ENCODE assay signal across 23 cellular contexts in the genomic region with DNA sequence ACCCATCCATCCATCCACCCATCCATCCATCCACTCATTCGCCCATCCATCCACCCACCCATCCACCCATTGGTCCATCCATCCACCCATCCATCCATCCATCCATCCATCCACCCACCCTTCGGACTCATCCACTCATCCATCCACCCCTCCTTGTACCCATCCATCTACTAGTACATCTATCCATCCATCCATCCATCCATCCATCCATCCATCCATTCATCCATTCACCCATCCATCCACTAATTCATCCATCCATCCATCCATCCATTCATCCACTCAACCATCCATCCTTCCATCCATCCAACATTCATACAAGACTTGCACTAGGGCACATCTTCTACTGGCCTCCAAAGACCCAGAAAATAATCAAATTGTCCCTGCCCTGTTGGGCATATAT. TPM values are rescaled to one million over a fixed set of nuclear protein-coding genes. Genes with fewer than 3 reads are reported as not detected.
DNase-seq lines count a peak whose midpoint lies in the region; ATAC-seq, FAIRE-seq and TF ChIP-seq lines count a peak whose summit lies in the region.
"Had no signal": no experiment of that assay in that cellular context is flagged by ENCODE, and none has a peak within 500 bp of the region (broad histone marks: within the 10 kb centered on the region; RNA-seq: fewer than 3 reads in every experiment).

No MANE protein-coding gene starts in this region.

- H3K9ac ChIP-seq in K562 (ENCODE audit: insufficient read depth in 1 of 2, low read depth in 2 of 2, low read length in 2 of 2) = no peak overlapping the region

- TF ChIP-seq EP300 in K562 (IDR thresholded peaks at IDR 0.05; ENCODE audit: low read length) = no peak

- H3K27me3 ChIP-seq in K562 (ENCODE audit: control insufficient read depth in 2 of 2, insufficient read depth in 2 of 2, low read length in 2 of 2) = no peaks in the 10 kb centered on the region

- H3K27ac ChIP-seq in HEK293 (ENCODE audit: extremely low read depth, low read depth, low read length) = no peak overlapping the region
- no peak overlapping the region for H3K27ac ChIP-seq in K562 (ENCODE audit: extremely low read depth, low read depth, low read length)
- H3K27ac ChIP-seq: C4-2B had no signal

- H3K36me3 ChIP-seq in HEK293 (ENCODE audit: control insufficient read depth in 2 of 2, insufficient read depth in 1 of 2, low read length in 2 of 2) (no peaks in the 10 kb centered on the region), K562 (ENCODE audit: control insufficient read depth, insufficient read depth, low read length) (no peaks in the 10 kb centered on the region; the same call in 2 of the 3 replicates)
- H3K36me3 ChIP-seq: BLaER1 treated with 17β-estradiol and CSF1 and Interleukin-3, amounts not matched to agents 10 nM and 100 nM had no signal

- H4K20me1 ChIP-seq in K562 (replicated peaks; ENCODE audit: control insufficient read depth, insufficient read depth, low read length) = peaks cover 12% of the 10 kb centered on the region
- H4K20me1 ChIP-seq: BLaER1 treated with 17β-estradiol and CSF1 and Interleukin-3, amounts not matched to agents 10 nM and 100 nM had no signal

- no peak overlapping the region for H3K4me2 ChIP-seq in K562 (ENCODE audit: insufficient read depth, low read length)

- no peaks in the 10 kb centered on the region for H3K9me3 ChIP-seq in HEK293 (ENCODE audit: control insufficient read depth, insufficient read depth, low read depth, low read length)
- H3K9me3 ChIP-seq in K562 (replicated peaks; ENCODE audit: control insufficient read depth, insufficient read depth, low read depth, low read length) = no peaks in the 10 kb centered on the region
- H3K9me3 ChIP-seq: Caco-2 had no signal

- ATAC-seq in K562 (no peak), HG03378 (IDR thresholded peaks at IDR 0.05; ENCODE audit: unreplicated experiment) (no peak), GM19324 (IDR thresholded peaks at IDR 0.05; ENCODE audit: low FRiP score, unreplicated experiment) (no peak)
- ATAC-seq: CD8-positive, alpha-beta T cell; GM12878 had no signal

- TF ChIP-seq POLR2A in K562 (conservative IDR thresholded peaks at IDR 0.05) = no peak

- intact Hi-C loops in K562 (cut with micrococcal nuclease) = no loop called here

- DNase-seq in K562 (ENCODE audit: extremely low read depth in 1 of 4, low spot score in 3 of 4) (no peak), DMS53 (lab: John Stamatoyannopoulos, UW) (no peak)
- DNase-seq: 8988T; AML-193; Calu3; CD4-positive, alpha-beta T cell; CD8-positive, alpha-beta T cell; DMS79; DND-41; EL; GDM1 had no signal

- POLR2A ChIA-PET in HEK293 (lab: Yijun Ruan, JAX) = no interaction called here
- POLR2A ChIA-PET in K562 (lab: Yijun Ruan, JAX) = no interaction called here

- CTCF ChIA-PET in HEK293 (lab: Yijun Ruan, JAX) (no interaction called here), K562 (lab: Yijun Ruan, JAX; ENCODE audit: low intra/inter-chr PET ratio) (no interaction called here)

- no peak overlapping the region for H2AFZ ChIP-seq in K562 (ENCODE audit: low read depth, low read length)

- TF ChIP-seq CTCF in HEK293 (tag by site-specific recombination; IDR thresholded peaks at IDR 0.05) = no peak
- no peak for TF ChIP-seq CTCF in K562 (IDR thresholded peaks at IDR 0.05 in 2 of 3, conservative IDR thresholded peaks at IDR 0.05 in 1 of 3; ENCODE audit: insufficient read depth in 2 of 3, low read depth in 1 of 3, low read length in 3 of 3)

- FAIRE-seq in K562 (lab: Jason Lieb, UNC) = no peak
- FAIRE-seq: A204.1, D721Med, GM12878, GM12892, GM18507 had no signal

- H3K4me3 ChIP-seq in HEK293 (ENCODE audit: low read depth, low read length) (no peak overlapping the region), K562 (no peak overlapping the region)
- H3K4me3 ChIP-seq: BLaER1 treated with 17β-estradiol and CSF1 and Interleukin-3, amounts not matched to agents 10 nM and 100 nM; GM12878 had no signal

- no TSS peak for BruUV-seq in K562 (replicated peaks; lab: Mats Ljungman, UMichigan)

- no peaks in the 10 kb centered on the region for H3K4me1 ChIP-seq in HEK293 (ENCODE audit: control insufficient read depth, insufficient read depth, low read length)
- H3K4me1 ChIP-seq in K562 (replicated peaks in 1 of 2; ENCODE audit: control insufficient read depth in 2 of 2, insufficient read depth in 2 of 2, low read length in 2 of 2) = peaks cover 0 to 3% of the 10 kb centered on the region in 2 experiments; a peak in 1 of 5 replicates
- H3K4me1 ChIP-seq: Caco-2 had no signal

- TF ChIP-seq RAD21 in K562 (CRISPR knock-in tag; conservative IDR thresholded peaks at IDR 0.05 in 1 of 2, IDR thresholded peaks at IDR 0.05 in 1 of 2) = no peak

- in situ Hi-C loops in K562 (cut with MboI) = no loop called here

- H3K9me1 ChIP-seq in K562 (ENCODE audit: control insufficient read depth, insufficient read depth, low read length) = peaks cover 4% of the 10 kb centered on the region

- WGBS in K562 (ENCODE audit: insufficient coverage, low coverage, missing lambda C conversion rate) = no CpG with 5 or more reads among the region's 2 CpGs

- no peaks in the 10 kb centered on the region; the same call in 1 of the 3 replicates for H3K79me2 ChIP-seq in K562 (ENCODE audit: control insufficient read depth, insufficient read depth, low read length)

TF ChIP-seq in HEK293, 187 proteins besides CTCF, POLR2A, EP300 and RAD21 (continues in another document):
- TF ChIP-seq ZNF366 (tag by site-specific recombination; conservative IDR thresholded peaks at IDR 0.05) (peak; percentile 94), SCRT1 (tag by site-specific recombination; IDR thresholded peaks at IDR 0.05; ENCODE audit: borderline replicate concordance) (no peak), ZNF19 (tag by site-specific recombination; IDR thresholded peaks at IDR 0.05; ENCODE audit: low read depth) (no peak)
- TF ChIP-seq, protein P1, sequence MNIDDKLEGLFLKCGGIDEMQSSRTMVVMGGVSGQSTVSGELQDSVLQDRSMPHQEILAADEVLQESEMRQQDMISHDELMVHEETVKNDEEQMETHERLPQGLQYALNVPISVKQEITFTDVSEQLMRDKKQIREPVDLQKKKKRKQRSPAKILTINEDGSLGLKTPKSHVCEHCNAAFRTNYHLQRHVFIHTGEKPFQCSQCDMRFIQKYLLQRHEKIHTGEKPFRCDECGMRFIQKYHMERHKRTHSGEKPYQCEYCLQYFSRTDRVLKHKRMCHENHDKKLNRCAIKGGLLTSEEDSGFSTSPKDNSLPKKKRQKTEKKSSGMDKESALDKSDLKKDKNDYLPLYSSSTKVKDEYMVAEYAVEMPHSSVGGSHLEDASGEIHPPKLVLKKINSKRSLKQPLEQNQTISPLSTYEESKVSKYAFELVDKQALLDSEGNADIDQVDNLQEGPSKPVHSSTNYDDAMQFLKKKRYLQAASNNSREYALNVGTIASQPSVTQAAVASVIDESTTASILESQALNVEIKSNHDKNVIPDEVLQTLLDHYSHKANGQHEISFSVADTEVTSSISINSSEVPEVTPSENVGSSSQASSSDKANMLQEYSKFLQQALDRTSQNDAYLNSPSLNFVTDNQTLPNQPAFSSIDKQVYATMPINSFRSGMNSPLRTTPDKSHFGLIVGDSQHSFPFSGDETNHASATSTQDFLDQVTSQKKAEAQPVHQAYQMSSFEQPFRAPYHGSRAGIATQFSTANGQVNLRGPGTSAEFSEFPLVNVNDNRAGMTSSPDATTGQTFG (tag by site-specific recombination; IDR thresholded peaks at IDR 0.05; ENCODE audit: borderline replicate concordance) = peak; percentile 17; the same call in 1 of the 2 replicates

TF ChIP-seq in K562, 482 proteins besides CTCF, POLR2A, EP300 and RAD21 (continues in another document):
- TF ChIP-seq NFATC3 (IDR thresholded peaks at IDR 0.05) (no peak), CHD2 (IDR thresholded peaks at IDR 0.05; ENCODE audit: low read depth, low read length) (no peak), NFRKB (IDR thresholded peaks at IDR 0.05; ENCODE audit: low read depth) (no peak)
- TF ChIP-seq, protein P2, sequence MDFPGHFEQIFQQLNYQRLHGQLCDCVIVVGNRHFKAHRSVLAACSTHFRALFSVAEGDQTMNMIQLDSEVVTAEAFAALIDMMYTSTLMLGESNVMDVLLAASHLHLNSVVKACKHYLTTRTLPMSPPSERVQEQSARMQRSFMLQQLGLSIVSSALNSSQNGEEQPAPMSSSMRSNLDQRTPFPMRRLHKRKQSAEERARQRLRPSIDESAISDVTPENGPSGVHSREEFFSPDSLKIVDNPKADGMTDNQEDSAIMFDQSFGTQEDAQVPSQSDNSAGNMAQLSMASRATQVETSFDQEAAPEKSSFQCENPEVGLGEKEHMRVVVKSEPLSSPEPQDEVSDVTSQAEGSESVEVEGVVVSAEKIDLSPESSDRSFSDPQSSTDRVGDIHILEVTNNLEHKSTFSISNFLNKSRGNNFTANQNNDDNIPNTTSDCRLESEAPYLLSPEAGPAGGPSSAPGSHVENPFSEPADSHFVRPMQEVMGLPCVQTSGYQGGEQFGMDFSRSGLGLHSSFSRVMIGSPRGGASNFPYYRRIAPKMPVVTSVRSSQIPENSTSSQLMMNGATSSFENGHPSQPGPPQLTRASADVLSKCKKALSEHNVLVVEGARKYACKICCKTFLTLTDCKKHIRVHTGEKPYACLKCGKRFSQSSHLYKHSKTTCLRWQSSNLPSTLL (IDR thresholded peaks at IDR 0.05) = no peak

RNA-seq across cellular contexts. Expression of a gene that starts 20.0 kb away (rescaled TPM):
- total RNA-seq in K562 (2011; cell fraction: chromatin; rRNA removed; ENCODE audit: low replicate concordance) = 153 and 334 TPM in 2 replicates
- total RNA-seq in K562 (2011; cell fraction: nucleolus; rRNA removed) = 281 and 292 TPM in 2 replicates
- total RNA-seq in K562 (2011; cell fraction: nucleoplasm; rRNA removed) = 180 and 211 TPM in 2 replicates
- 29.5 and 33.6 TPM in 2 replicates for total RNA-seq in K562 (2014; rRNA removed)
- 29.7 and 32.2 TPM in 2 replicates for total RNA-seq in K562 (2014; rRNA removed; fragmentation: Illumina TruSeq; extraction: Trizol)
- total RNA-seq in K562 (2015; rRNA removed; fragmentation: Illumina TruSeq; extraction: Trizol) = 26.1 and 28.1 TPM in 2 replicates
- 77.7 and 92.3 TPM in 2 replicates for total RNA-seq in K562 (2021)
- 133 TPM in 2 replicates for polyA plus RNA-seq in K562 (2011; rRNA removed)
- polyA plus RNA-seq in K562 (2011; cell fraction: cytosol; rRNA removed) = 96.6 and 154 TPM in 2 replicates
- polyA plus RNA-seq in K562 (2011; cell fraction: nucleus; rRNA removed) = 301 and 457 TPM in 2 replicates
- 69.0 and 89.1 TPM in 2 replicates for polyA plus RNA-seq in K562 (2012)
- 68.2 and 86.9 TPM in 2 replicates for polyA plus RNA-seq in K562 (2014; fragmentation: Illumina TruSeq; extraction: Trizol)
- polyA plus RNA-seq in K562 (2014; fragmentation: Nextera tagmentation; extraction: Ambion mirVana) = 10 to 100 TPM; 10.2 to 11.5 TPM
- polyA plus RNA-seq in K562 (2014; rRNA removed) = 80.9 and 87.6 TPM in 2 replicates
- polyA minus RNA-seq in K562 (2011; rRNA and poly(A)+ RNA removed) = 48.1 and 73.1 TPM in 2 replicates
- 38.3 and 45.9 TPM in 2 replicates for polyA minus RNA-seq in K562 (2011; cell fraction: cytosol; rRNA and poly(A)+ RNA removed)
- 87.9 and 158 TPM in 2 replicates for polyA minus RNA-seq in K562 (2011; cell fraction: nucleus; rRNA and poly(A)+ RNA removed)
- total RNA-seq: B cell; CD4-positive, alpha-beta T cell had no signal
